In the genomic region with DNA sequence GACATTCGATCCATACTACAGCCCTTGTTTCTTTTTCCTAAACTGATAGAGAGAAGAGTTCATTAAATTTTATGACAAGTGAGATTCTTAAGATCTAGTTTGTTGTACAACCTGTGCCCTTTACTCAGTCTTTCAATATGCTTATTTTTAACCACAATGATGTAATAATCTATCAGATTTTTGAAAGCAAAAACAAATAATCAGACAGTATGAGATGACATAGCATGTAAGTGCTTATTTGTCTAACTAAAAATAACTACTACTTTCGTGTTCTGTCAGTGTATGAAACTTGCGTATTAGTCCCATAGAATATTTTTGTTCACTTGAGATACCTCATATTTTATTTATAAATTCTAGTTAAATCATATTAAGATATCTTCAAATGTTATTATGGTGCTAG, we compare ENCODE assay signal across 28 cellular contexts. TPM values are rescaled to one million over a fixed set of nuclear protein-coding genes. Genes with fewer than 3 reads are reported as not detected.
"Had no signal": no experiment of that assay in that cellular context is flagged by ENCODE, and none has a peak within 500 bp of the region (broad histone marks: within the 10 kb centered on the region; RNA-seq: fewer than 3 reads in every experiment).

No MANE protein-coding gene starts in this region.

- ATAC-seq: activated T-cell treated with anti-CD3 and anti-CD28 coated beads, Interleukin-2, amount 50 U/mL, for 72 hours; SK-N-SH treated with all-trans-retinoic acid at 6 μM for 48 hours; WTC11 had no signal

- H3K36me3 ChIP-seq: adrenal gland, breast epithelium, colonic mucosa, SJCRH30 had no signal

- DNase-seq: activated CD4-positive, alpha-beta memory T cell treated with anti-CD3 and anti-CD28 coated beads, Interleukin-2, amount 10 ng/mL, durations not matched to agents 7 days and 5 days; activated CD4-positive, alpha-beta T cell treated with anti-CD3 and anti-CD28 coated beads, Interleukin-2, amount 10 ng/mL, durations not matched to agents 7 days and 5 days; activated naive CD4-positive, alpha-beta T cell treated with anti-CD3 and anti-CD28 coated beads, Interleukin-2, amount 50 U/mL, for 16 hours; activated naive CD8-positive, alpha-beta T cell treated with anti-CD3 and anti-CD28 coated beads, Interleukin-2, amount 10 ng/mL, durations not matched to agents 7 days and 5 days; activated T-cell treated with anti-CD3 and anti-CD28 coated beads for 4 hours; activated T-cell treated with anti-CD3 and anti-CD28 coated beads, Interleukin-2, amount 50 U/mL, for 72 hours; adrenal gland; aorta; caudate nucleus; colonic mucosa; NCI-H1092; NCI-H1417; NCI-H1930; NCI-H2171; NCI-H226; NCI-H526 treated with DMSO at 0.1 percent for 48 hours; NCI-H82; NK-92 treated with Interleukin-12 subunit alpha and Interleukin-12 subunit beta, amount 100 ng/mL, for 24 hours; OCI-M1; Right ventricle myocardium superior; RPMI8226; SJCRH30 had no signal

- H3K9me3 ChIP-seq: adrenal gland, breast epithelium, colonic mucosa, SJCRH30 had no signal

- H3K4me3 Mint-ChIP-seq: activated CD4-positive, alpha-beta memory T cell treated with anti-CD3 and anti-CD28 coated beads, Interleukin-2, amount 10 ng/mL, durations not matched to agents 7 days and 5 days; activated CD4-positive, alpha-beta T cell treated with anti-CD3 and anti-CD28 coated beads, Interleukin-2, amount 10 ng/mL, durations not matched to agents 7 days and 5 days; activated naive CD8-positive, alpha-beta T cell treated with anti-CD3 and anti-CD28 coated beads, Interleukin-2, amount 10 ng/mL, durations not matched to agents 7 days and 5 days; activated T-cell treated with anti-CD3 and anti-CD28 coated beads, Interleukin-2, amount 50 U/mL, for 72 hours; T-helper 1 cell treated with Interleukin-12 subunit alpha and Interleukin-12 subunit beta and Interleukin-4 antibody, amounts not matched to agents 30 μg/mL and 1 μg/mL, for 36 hours; WTC11 had no signal

- H3K4me1 ChIP-seq: breast epithelium, colonic mucosa, SJCRH30 had no signal

- H3K4me3 ChIP-seq: adrenal gland, breast epithelium, colonic mucosa, SJCRH30 had no signal

- H3K9me3 Mint-ChIP-seq: activated CD4-positive, alpha-beta memory T cell treated with anti-CD3 and anti-CD28 coated beads, Interleukin-2, amount 10 ng/mL, durations not matched to agents 7 days and 5 days; activated CD4-positive, alpha-beta T cell treated with anti-CD3 and anti-CD28 coated beads, Interleukin-2, amount 10 ng/mL, durations not matched to agents 7 days and 5 days; activated naive CD8-positive, alpha-beta T cell treated with anti-CD3 and anti-CD28 coated beads, Interleukin-2, amount 10 ng/mL, durations not matched to agents 7 days and 5 days; activated T-cell treated with anti-CD3 and anti-CD28 coated beads, Interleukin-2, amount 50 U/mL, for 72 hours; T-helper 1 cell treated with Interleukin-12 subunit alpha and Interleukin-12 subunit beta and Interleukin-4 antibody, amounts not matched to agents 30 μg/mL and 1 μg/mL, for 36 hours; WTC11 had no signal

- H3K27ac Mint-ChIP-seq: activated CD4-positive, alpha-beta memory T cell treated with anti-CD3 and anti-CD28 coated beads, Interleukin-2, amount 10 ng/mL, durations not matched to agents 7 days and 5 days; activated CD4-positive, alpha-beta T cell treated with anti-CD3 and anti-CD28 coated beads, Interleukin-2, amount 10 ng/mL, durations not matched to agents 7 days and 5 days; activated naive CD8-positive, alpha-beta T cell treated with anti-CD3 and anti-CD28 coated beads, Interleukin-2, amount 10 ng/mL, durations not matched to agents 7 days and 5 days; activated T-cell treated with anti-CD3 and anti-CD28 coated beads, Interleukin-2, amount 50 U/mL, for 72 hours; T-helper 1 cell treated with Interleukin-12 subunit alpha and Interleukin-12 subunit beta and Interleukin-4 antibody, amounts not matched to agents 30 μg/mL and 1 μg/mL, for 36 hours; WTC11 had no signal

- H3K27me3 ChIP-seq: adrenal gland, breast epithelium, colonic mucosa, SJCRH30 had no signal

- H3K36me3 Mint-ChIP-seq: activated naive CD8-positive, alpha-beta T cell treated with anti-CD3 and anti-CD28 coated beads, Interleukin-2, amount 10 ng/mL, durations not matched to agents 7 days and 5 days had no signal

- H3K27ac ChIP-seq: adrenal gland, breast epithelium, colonic mucosa, SJCRH30 had no signal

RNA-seq across cellular contexts. Expression of a gene that starts 33.2 kb away (rescaled TPM):
- total RNA-seq: MCF 10A, NCI-H460 had no signal
